Comparison of ENCODE assay signal across 25 cellular contexts in the genomic region with DNA sequence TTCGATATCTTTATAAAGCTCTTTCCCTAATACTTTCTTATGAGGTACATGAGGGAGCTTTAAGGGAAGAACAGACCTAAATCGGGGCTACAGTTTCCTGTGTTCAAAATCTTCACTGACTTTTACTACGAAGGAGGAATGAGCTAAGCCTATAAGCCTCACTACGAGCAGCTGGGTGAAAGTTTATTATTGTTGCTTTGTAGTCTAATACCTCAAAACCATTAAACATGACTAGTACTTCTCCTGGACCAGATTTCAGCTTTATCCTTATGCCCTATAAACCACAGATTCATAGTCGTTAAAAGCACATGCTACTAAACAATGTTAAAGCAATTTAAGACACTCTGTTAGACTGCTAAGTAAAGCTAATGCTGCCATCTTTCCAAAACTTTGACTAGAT.
A peak's percentile ranks its signal among the peaks of the same experiment; 100 is the strongest.
DNase-seq lines count a peak whose midpoint lies in the region; ATAC-seq and TF ChIP-seq lines count a peak whose summit lies in the region.
"Had no signal": no experiment of that assay in that cellular context is flagged by ENCODE, and none has a peak within 500 bp of the region (broad histone marks: within the 10 kb centered on the region; RNA-seq: fewer than 3 reads in every experiment).

No MANE protein-coding gene starts in this region.

- H3K36me3 ChIP-seq in SK-N-MC (ENCODE audit: insufficient read depth, low read length): peaks cover 84% of the 10 kb centered on the region

- 0 out of 2 replicates have a peak overlapping the region, but pooled peaks have one; percentile 39 for H3K27ac ChIP-seq in SK-N-MC
- H3K27ac ChIP-seq: esophagus squamous epithelium, heart left ventricle, HL-60, left lung, neural progenitor cell, psoas muscle, tibial nerve had no signal

- DNase-seq in AG09309 (ENCODE audit: low read depth) (peak; percentile 58), HCEC 1CT (peak; percentile 84), SK-N-MC (ENCODE audit: low read depth, low spot score) (no peak), hepatic stellate cell (ENCODE audit: low spot score) (peak; percentile 38)
- no peak for DNase-seq in effector CD8-positive, alpha-beta T cell (lab: John Stamatoyannopoulos, UW)
- DNase-seq: activated CD4-positive, alpha-beta T cell treated with anti-CD3 and anti-CD28 coated beads, Interleukin-2, amount 50 U/mL, for 48 hours; activated naive CD4-positive, alpha-beta T cell; anterior cingulate cortex; CD4-positive, alpha-beta memory T cell; esophagus squamous epithelium; heart left ventricle; left lung; MM.1S; NCI-H1436 treated with DMSO at 0.1 percent for 48 hours; psoas muscle; small intestine; stimulated activated CD4-positive, alpha-beta T cell treated with anti-CD3 and anti-CD28 coated beads, Interleukin-4, amount 100 ng/mL, for 1 hour had no signal

- ATAC-seq in GM18873 (IDR thresholded peaks at IDR 0.05; ENCODE audit: low FRiP score, unreplicated experiment) (no peak), GM19455 (IDR thresholded peaks at IDR 0.05; ENCODE audit: unreplicated experiment) (no peak), HG03521 (IDR thresholded peaks at IDR 0.05; ENCODE audit: unreplicated experiment) (no peak)
- ATAC-seq: heart left ventricle, left lung, psoas muscle, SK-N-SH treated with all-trans-retinoic acid at 6 μM for 48 hours, WTC11 had no signal

- no peak overlapping the region for H3K9ac ChIP-seq in SK-N-MC (ENCODE audit: insufficient read length)
- H3K9ac ChIP-seq: neural progenitor cell had no signal

- no peaks in the 10 kb centered on the region for H3K9me3 ChIP-seq in SK-N-MC (ENCODE audit: low read depth, low read length)
- H3K9me3 ChIP-seq: esophagus squamous epithelium, heart left ventricle, left lung, psoas muscle, tibial nerve had no signal

- TF ChIP-seq CTCF in AG09309 (IDR thresholded peaks at IDR 0.05; ENCODE audit: control insufficient read depth, insufficient read depth, low read depth, low read length, missing control alignments): no peak

- H3K4me3 ChIP-seq in AG09309 (ENCODE audit: control insufficient read depth, low read depth, low read length) (no peak overlapping the region), SK-N-MC (no peak overlapping the region)
- H3K4me3 ChIP-seq: esophagus squamous epithelium, heart left ventricle, left lung, neural progenitor cell, psoas muscle, tibial nerve had no signal

Comparison
In these comparisons a context has a peak if more than half of its experiments do, and no peak if none do; other contexts are left out.
1. DNase-seq: peak in AG09309 (single experiment), HCEC 1CT (single experiment) and hepatic stellate cell (single experiment); none in SK-N-MC (single experiment) and effector CD8-positive, alpha-beta T cell (single experiment).